Comparison of ENCODE assay signal across 8 cellular contexts in the genomic region with DNA sequence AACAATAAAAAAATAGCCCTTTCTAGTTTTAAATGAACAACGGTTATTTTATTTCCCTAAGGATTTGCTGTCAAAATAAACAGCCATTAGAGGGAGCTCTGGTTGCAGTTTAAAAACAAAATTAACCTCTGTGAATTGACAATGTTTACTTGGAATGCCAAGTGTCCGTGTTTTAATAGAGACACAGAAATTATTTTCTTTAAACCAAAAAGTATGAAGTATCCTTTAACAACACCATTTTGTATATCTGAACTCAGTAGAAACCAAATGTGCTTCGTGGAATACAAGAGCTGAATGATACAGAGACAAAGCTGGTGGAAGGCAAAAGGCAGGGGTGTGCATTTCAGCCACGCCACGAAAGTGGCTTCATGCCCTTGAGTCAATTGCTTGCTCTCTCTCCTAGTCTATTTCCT.
DNase-seq lines count a peak whose midpoint lies in the region; ATAC-seq, FAIRE-seq and TF ChIP-seq lines count a peak whose summit lies in the region.

No MANE protein-coding gene starts in this region.

- no peaks in the 10 kb centered on the region for H3K79me1 ChIP-seq in mesendoderm (ENCODE audit: low read length)

- no peak for DNase-seq in D721Med (ENCODE audit: insufficient read length, low spot score)
- DNase-seq in LNCaP clone FGC (ENCODE audit: low read depth) = peak; percentile 8
- DNase-seq in astrocyte of the spinal cord (ENCODE audit: low read depth, low spot score) = peak; percentile 22
- peak; percentile 60 for DNase-seq in mesendoderm
- DNase-seq in NCI-H2107 treated with DMSO at 0.1 percent for 48 hours (lab: John Stamatoyannopoulos, UW; ENCODE audit: unreplicated experiment) = no peak
- no peak for DNase-seq in stimulated activated CD4-positive, alpha-beta T cell treated with anti-CD3 and anti-CD28 coated beads, Interleukin-1b, Interleukin-23, amount 100 ng/mL, for 48 hours
- no peak for DNase-seq in mucosa of gallbladder (ENCODE audit: low spot score)

- no peak overlapping the region for H3K56ac ChIP-seq in mesendoderm (ENCODE audit: low read length)

- H3K4me1 ChIP-seq in mesendoderm (ENCODE audit: control insufficient read depth, low read depth, low read length) = peaks cover 2% of the 10 kb centered on the region

- no peak overlapping the region for H3K4ac ChIP-seq in mesendoderm (ENCODE audit: low read depth, low read length)

- H3K4me3 ChIP-seq in LNCaP clone FGC (ENCODE audit: low read depth, low read length) = no peak overlapping the region
- H3K4me3 ChIP-seq in astrocyte of the spinal cord (ENCODE audit: low read depth, low read length) = no peak overlapping the region
- H3K4me3 ChIP-seq in mesendoderm (ENCODE audit: low read length) = no peak overlapping the region

- in situ Hi-C loops in astrocyte of the spinal cord (cut with HindIII; ENCODE audit: low sequenced_read_pairs) = no loop called here

- no peak overlapping the region for H4K8ac ChIP-seq in mesendoderm (ENCODE audit: low read depth, low read length)

- no peak overlapping the region for H3K27ac ChIP-seq in mesendoderm (ENCODE audit: low read depth, low read length)

- H3K79me2 ChIP-seq in mesendoderm (ENCODE audit: control insufficient read depth, insufficient read depth, low read length) = no peaks in the 10 kb centered on the region

- TF ChIP-seq CTCF in D721Med (IDR thresholded peaks at IDR 0.05; ENCODE audit: insufficient read depth, missing control alignments) (peak; percentile 56), LNCaP clone FGC (IDR thresholded peaks at IDR 0.05; ENCODE audit: control insufficient read depth, extremely low read depth, insufficient read depth) (peak; percentile 67), astrocyte of the spinal cord (IDR thresholded peaks at IDR 0.05; ENCODE audit: low read depth, low read length) (peak; percentile 58)

- H2BK15ac ChIP-seq in mesendoderm (replicated peaks; ENCODE audit: low read depth) = no peak overlapping the region

- no peak overlapping the region for H3K4me2 ChIP-seq in mesendoderm (ENCODE audit: low read length)

- no peak overlapping the region for H4K5ac ChIP-seq in mesendoderm (ENCODE audit: low read length)

- no peak overlapping the region for H3K23ac ChIP-seq in mesendoderm (ENCODE audit: low read length)

- no peak overlapping the region for H2AK5ac ChIP-seq in mesendoderm (ENCODE audit: low read length)

- no peak for ATAC-seq in HG03378 (IDR thresholded peaks at IDR 0.05; ENCODE audit: unreplicated experiment)

- H3K9ac ChIP-seq in mesendoderm (ENCODE audit: low read length) = no peak overlapping the region

- peak; percentile 78 for FAIRE-seq in D721Med (lab: Jason Lieb, UNC)

- H3K27me3 ChIP-seq in mesendoderm (ENCODE audit: insufficient read depth, low read length, poor library complexity) = no peaks in the 10 kb centered on the region

- no peak overlapping the region for H2BK120ac ChIP-seq in mesendoderm (ENCODE audit: low read depth, low read length)

- H3K36me3 ChIP-seq in mesendoderm (ENCODE audit: control insufficient read depth, insufficient read depth, low read length) = no peaks in the 10 kb centered on the region

- no peak overlapping the region for H2BK5ac ChIP-seq in mesendoderm (ENCODE audit: low read length)

- whole genome bisulfite sequencing in mesendoderm (ENCODE audit: extremely low coverage, insufficient coverage, low lambda C conversion rate) = no CpG with 5 or more reads among the region's 5 CpGs

- peak overlapping the region; percentile 80 for H3K18ac ChIP-seq in mesendoderm (ENCODE audit: low read length)

Comparison
In these comparisons a context has a peak if more than half of its experiments do, and no peak if none do; other contexts are left out.
1. DNase-seq: peak in LNCaP clone FGC (single experiment), astrocyte of the spinal cord (single experiment) and mesendoderm (single experiment); none in D721Med (single experiment), NCI-H2107 treated with DMSO at 0.1 percent for 48 hours (single experiment), stimulated activated CD4-positive, alpha-beta T cell treated with anti-CD3 and anti-CD28 coated beads, Interleukin-1b, Interleukin-23, amount 100 ng/mL, for 48 hours (single experiment) and mucosa of gallbladder (single experiment).
2. Peak in every context shown above with its lines, with median percentiles within 50 percentile points of each other: CTCF ChIP-seq.